In genomic region chrX:73943900-73944581, GRCh38 we compare ENCODE assay signal across 1 cellular context.
TF ChIP-seq lines count a peak whose summit lies in the region.

No MANE protein-coding gene starts in this region.

TF ChIP-seq in HepG2, 621 proteins besides CTCF, POLR2A, EP300 and RAD21 (continued from another document and continues in another):
- TF ChIP-seq FOXP4 (CRISPR knock-in tag; IDR thresholded peaks at IDR 0.05), result peak; percentile 45; the same call in 1 of the 2 replicates
- TF ChIP-seq ZNF552 (CRISPR knock-in tag; IDR thresholded peaks at IDR 0.05; ENCODE audit: borderline replicate concordance), result 0 out of 2 replicates have a peak, but pooled peaks have one; percentile 62
- TF ChIP-seq PHF8 (CRISPR knock-in tag; IDR thresholded peaks at IDR 0.05), result peak; percentile 84
- TF ChIP-seq GABPA (IDR thresholded peaks at IDR 0.05; ENCODE audit: low read depth, low read length), result peak; percentile 88
- TF ChIP-seq GABPA (CRISPR knock-in tag; IDR thresholded peaks at IDR 0.05; ENCODE audit: low read depth), result peak; percentile 93
- peak; percentile 32 for TF ChIP-seq PHF5A (CRISPR knock-in tag; IDR thresholded peaks at IDR 0.05; ENCODE audit: low read depth, unreplicated experiment)
- 0 out of 2 replicates have a peak, but pooled peaks have one; percentile 42 for TF ChIP-seq ZNF598 (CRISPR knock-in tag; IDR thresholded peaks at IDR 0.05; ENCODE audit: borderline replicate concordance)
- no peak for TF ChIP-seq TBL1XR1 (IDR thresholded peaks at IDR 0.05; ENCODE audit: borderline replicate concordance, low read length, partially characterized antibody)
- 0 out of 2 replicates have a peak, but pooled peaks have one; percentile 34 for TF ChIP-seq ZNF232 (CRISPR knock-in tag; IDR thresholded peaks at IDR 0.05; ENCODE audit: borderline replicate concordance)
- peak; percentile 48; the same call in 1 of the 2 replicates for TF ChIP-seq THAP7 (CRISPR knock-in tag; IDR thresholded peaks at IDR 0.05)
- peak; percentile 77 for TF ChIP-seq ZBTB40 (IDR thresholded peaks at IDR 0.05)
- peak; percentile 74; the same call in 1 of the 2 replicates for TF ChIP-seq ZBTB40 (CRISPR knock-in tag; IDR thresholded peaks at IDR 0.05)
- TF ChIP-seq RBM39 (IDR thresholded peaks at IDR 0.05; ENCODE audit: low read depth, low read length, poor library complexity, severe bottlenecking), result peak; percentile 64
- TF ChIP-seq PHF20 (CRISPR knock-in tag; IDR thresholded peaks at IDR 0.05), result peak; percentile 90
- 0 out of 2 replicates have a peak, but pooled peaks have one; percentile 32 for TF ChIP-seq PAXIP1 (CRISPR knock-in tag; conservative IDR thresholded peaks at IDR 0.05)
- TF ChIP-seq ZNF614 (CRISPR knock-in tag; IDR thresholded peaks at IDR 0.05; ENCODE audit: borderline replicate concordance), result peak; percentile 71; the same call in 1 of the 2 replicates
- peak; percentile 76; the same call in 1 of the 2 replicates for TF ChIP-seq ZNF431 (CRISPR knock-in tag; IDR thresholded peaks at IDR 0.05; ENCODE audit: borderline replicate concordance, low read depth)
- TF ChIP-seq HDAC2 (CRISPR knock-in tag; IDR thresholded peaks at IDR 0.05), result peak; percentile 59; the same call in 1 of the 2 replicates
- TF ChIP-seq ZNF768 (CRISPR knock-in tag; IDR thresholded peaks at IDR 0.05), result peak; percentile 84; the same call in 1 of the 2 replicates
- TF ChIP-seq TBX2 (CRISPR knock-in tag; IDR thresholded peaks at IDR 0.05; ENCODE audit: borderline replicate concordance), result peak; percentile 79
- TF ChIP-seq ZNF512B (CRISPR knock-in tag; IDR thresholded peaks at IDR 0.05; ENCODE audit: borderline replicate concordance), result peak; percentile 82; the same call in 1 of the 2 replicates
- no peak for TF ChIP-seq ZNF546 (CRISPR knock-in tag; conservative IDR thresholded peaks at IDR 0.05)
- TF ChIP-seq ZFP36L2 (CRISPR knock-in tag; IDR thresholded peaks at IDR 0.05), result no peak
- TF ChIP-seq HOXA3 (CRISPR knock-in tag; IDR thresholded peaks at IDR 0.05), result peak; percentile 96
- no peak for TF ChIP-seq ZNF766 (CRISPR knock-in tag; IDR thresholded peaks at IDR 0.05; ENCODE audit: borderline replicate concordance)
- TF ChIP-seq KLF16 (CRISPR knock-in tag; IDR thresholded peaks at IDR 0.05), result peak in 1 of 2 experiments; percentile 85; a peak in 2 of 4 replicates
- TF ChIP-seq HOXA5 (CRISPR knock-in tag; IDR thresholded peaks at IDR 0.05), result peak; percentile 40; the same call in 1 of the 2 replicates
- 0 out of 2 replicates have a peak, but pooled peaks have one; percentile 35 for TF ChIP-seq RERE (CRISPR knock-in tag; IDR thresholded peaks at IDR 0.05; ENCODE audit: low read depth)
- TF ChIP-seq ZNF841 (CRISPR knock-in tag; IDR thresholded peaks at IDR 0.05; ENCODE audit: borderline replicate concordance), result no peak
- TF ChIP-seq ZNF230 (CRISPR knock-in tag; IDR thresholded peaks at IDR 0.05), result no peak
